In genomic region chr4:164197556-164197955, GRCh38 we compare ENCODE assay signal across 36 cellular contexts.
"Had no signal": no experiment of that assay in that cellular context is flagged by ENCODE, and none has a peak within 500 bp of the region (broad histone marks: within the 10 kb centered on the region; RNA-seq: fewer than 3 reads in every experiment).

No MANE protein-coding gene starts in this region.

- H3K27ac ChIP-seq: KMS-11 had no signal

- H3K4me3 ChIP-seq: MG63 had no signal

- H3K27me3 ChIP-seq: MG63 had no signal

- DNase-seq: Karpas-422, Kasumi-1, KBM-7, KG1, MG63, MM.1S, MV-4-11, NCI-H1048, NCI-H1092, NCI-H1092 treated with DMSO at 0.1 percent for 48 hours, NCI-H1105, NCI-H1105 treated with DMSO at 0.1 percent for 48 hours, NCI-H1417, NCI-H1417 treated with DMSO at 0.1 percent for 48 hours, NCI-H1436, NCI-H1436 treated with DMSO at 0.1 percent for 48 hours, NCI-H146, NCI-H1694, NCI-H1694 treated with DMSO at 0.1 percent for 48 hours, NCI-H187, NCI-H187 treated with DMSO at 0.1 percent for 48 hours, NCI-H1930, NCI-H2029, NCI-H2029 treated with DMSO at 0.1 percent for 48 hours, NCI-H2081, NCI-H2081 treated with DMSO at 0.1 percent for 48 hours, NCI-H2107, NCI-H2171, NCI-H2171 treated with DMSO at 0.1 percent for 48 hours, NCI-H2227 treated with DMSO at 0.1 percent for 48 hours, NCI-H226, NCI-H345, NCI-H446, NCI-H446 treated with DMSO at 0.1 percent for 48 hours, NCI-H510A had no signal
